In genomic region chr4:42655921-42656735, GRCh38 we compare ENCODE assay signal across 8 cellular contexts. TPM values are rescaled to one million over a fixed set of nuclear protein-coding genes. Genes with fewer than 3 reads are reported as not detected.
DNase-seq lines count a peak whose midpoint lies in the region; ATAC-seq and TF ChIP-seq lines count a peak whose summit lies in the region.

No MANE protein-coding gene starts in this region.

- peaks cover 15% of the 10 kb centered on the region for H3K36me3 Mint-ChIP-seq in endothelial cell (ENCODE audit: low read depth, unreplicated experiment)

- CTCF ChIA-PET in HCT116 (lab: Charles Lee) = interaction anchor here (0.8 to 1.4 kb wide), 2 partner anchors 87 to 136 kb away, joined by 3 read pairs; no protein-coding TSS in a partner anchor

- H3K9me3 ChIP-seq in HCT116 (ENCODE audit: control insufficient read depth in 1 of 2, insufficient read depth in 1 of 2, low read depth in 1 of 2, low read length in 2 of 2) = no peaks in the 10 kb centered on the region

- H3K4me1 Mint-ChIP-seq in endothelial cell (ENCODE audit: unreplicated experiment) = peaks cover 55% of the 10 kb centered on the region
- peaks cover 54% of the 10 kb centered on the region for H3K4me1 Mint-ChIP-seq in stimulated activated naive CD8-positive, alpha-beta T cell treated with anti-CD3 and anti-CD28 coated beads, Interleukin-15, amount 100 ng/mL, for 72 hours

- no peak for TF ChIP-seq POLR2A in HCT116 (IDR thresholded peaks at IDR 0.05; ENCODE audit: borderline replicate concordance, extremely low read depth, insufficient read depth, insufficient read length)

- H3K4me3 Mint-ChIP-seq in endothelial cell (ENCODE audit: unreplicated experiment) = peak overlapping the region; percentile 96
- peak overlapping the region; percentile 86 to 93 for H3K4me3 Mint-ChIP-seq in stimulated activated naive CD8-positive, alpha-beta T cell treated with anti-CD3 and anti-CD28 coated beads, Interleukin-15, amount 100 ng/mL, for 72 hours

- H3K4me1 ChIP-seq in HCT116 (ENCODE audit: control insufficient read depth in 1 of 2, insufficient read depth in 2 of 2, low read length in 2 of 2) = peaks cover 9 to 22% of the 10 kb centered on the region in 2 experiments; a peak in 3 of 4 replicates

- no peak overlapping the region for H3K27ac ChIP-seq in HCT116 (ENCODE audit: low read depth, low read length)

- no TSS peak for BruUV-seq in HCT116 (replicated peaks; lab: Mats Ljungman, UMichigan)

- H3K9ac ChIP-seq in HCT116 (ENCODE audit: low read length) = no peak overlapping the region

- RAD21 ChIA-PET in HCT116 (lab: Charles Lee; ENCODE audit: low non-redundant PET in 1 of 2, low total read pairs in 2 of 2, uncharacterized antibody in 2 of 2, unreplicated experiment in 2 of 2) = no interaction called here

- no peak for ATAC-seq in HCT116
- ATAC-seq in stimulated activated naive CD8-positive, alpha-beta T cell treated with anti-CD3 and anti-CD28 coated beads, Interleukin-15, amount 100 ng/mL, for 72 hours = peak; percentile 33
- no peak for ATAC-seq in HG03469 (IDR thresholded peaks at IDR 0.05; ENCODE audit: unreplicated experiment)

- peak overlapping the region; percentile 85 for H3K4me3 ChIP-seq in GM12865 (ENCODE audit: low read depth, low read length)
- H3K4me3 ChIP-seq in HCT116 (replicated peaks in 1 of 2; ENCODE audit: low read depth in 1 of 2, low read length in 2 of 2) = peak overlapping the region; percentile 43 to 65

- H2AFZ ChIP-seq in HCT116 (ENCODE audit: low read depth, low read length, poor library complexity, severe bottlenecking) = no peak overlapping the region

- no peak for TF ChIP-seq RAD21 in HCT116 (IDR thresholded peaks at IDR 0.05; ENCODE audit: low read depth)

- H4K20me1 ChIP-seq in HCT116 (ENCODE audit: insufficient read depth) = no peaks in the 10 kb centered on the region

- no peaks in the 10 kb centered on the region for H3K79me2 ChIP-seq in HCT116 (ENCODE audit: insufficient read depth, low read length)

- peaks cover 3% of the 10 kb centered on the region for H3K27me3 Mint-ChIP-seq in endothelial cell (ENCODE audit: unreplicated experiment)
- no peaks in the 10 kb centered on the region for H3K27me3 Mint-ChIP-seq in stimulated activated naive CD8-positive, alpha-beta T cell treated with anti-CD3 and anti-CD28 coated beads, Interleukin-15, amount 100 ng/mL, for 72 hours

- no peaks in the 10 kb centered on the region for H3K36me3 ChIP-seq in HCT116 (ENCODE audit: control insufficient read depth in 1 of 2, insufficient read depth in 2 of 2, low read length in 2 of 2)

- no peak for TF ChIP-seq CTCF in GM12865 (IDR thresholded peaks at IDR 0.05; ENCODE audit: insufficient read depth, low read depth, low read length, missing control alignments)
- no peak for TF ChIP-seq CTCF in HCT116 (IDR thresholded peaks at IDR 0.05 in 2 of 3, conservative IDR thresholded peaks at IDR 0.05 in 1 of 3; ENCODE audit: borderline replicate concordance in 1 of 3, insufficient read depth in 1 of 3, low read depth in 2 of 3, low read length in 2 of 3)
- no peak for TF ChIP-seq CTCF in endothelial cell (IDR thresholded peaks at IDR 0.05; ENCODE audit: unreplicated experiment)

- peak overlapping the region; percentile 64 for H3K27ac Mint-ChIP-seq in endothelial cell (ENCODE audit: unreplicated experiment)
- peak overlapping the region; percentile 90 to 97 for H3K27ac Mint-ChIP-seq in stimulated activated naive CD8-positive, alpha-beta T cell treated with anti-CD3 and anti-CD28 coated beads, Interleukin-15, amount 100 ng/mL, for 72 hours

- peaks cover 5% of the 10 kb centered on the region; the same call in 1 of the 2 replicates for H3K27me3 ChIP-seq in HCT116 (ENCODE audit: insufficient read depth, low read length)

- H3K4me2 ChIP-seq in HCT116 (ENCODE audit: low read length) = peak overlapping the region; percentile 91

- intact Hi-C loops in HCT116 (cut with micrococcal nuclease) = loop anchor here (10.0 kb wide), 1 partner anchor 371 kb away; no protein-coding TSS in a partner anchor

- POLR2A ChIA-PET in HCT116 (lab: Charles Lee) = no interaction called here

- peak; percentile 86 for DNase-seq in GM12865 (ENCODE audit: low read depth)
- DNase-seq in HCT116 (ENCODE audit: low read depth, low spot score) = no peak
- DNase-seq in NCI-H1092 (lab: John Stamatoyannopoulos, UW) = peak; percentile 43
- peak; percentile 83 for DNase-seq in activated CD8-positive, alpha-beta memory T cell treated with anti-CD3 and anti-CD28 coated beads for 24 hours
- peak; percentile 43 for DNase-seq in endothelial cell (ENCODE audit: low spot score)
- peak; percentile 19 for DNase-seq in mucosa of gallbladder (ENCODE audit: low spot score)
- peak; percentile 60 to 61 for DNase-seq in stimulated activated naive CD8-positive, alpha-beta T cell treated with anti-CD3 and anti-CD28 coated beads, Interleukin-15, amount 100 ng/mL, for 72 hours

- no peaks in the 10 kb centered on the region for H3K9me2 ChIP-seq in HCT116 (ENCODE audit: insufficient read depth)

- no peaks in the 10 kb centered on the region for H3K9me3 Mint-ChIP-seq in endothelial cell (ENCODE audit: unreplicated experiment)
- H3K9me3 Mint-ChIP-seq in stimulated activated naive CD8-positive, alpha-beta T cell treated with anti-CD3 and anti-CD28 coated beads, Interleukin-15, amount 100 ng/mL, for 72 hours = peaks cover 17 to 24% of the 10 kb centered on the region in 2 donors

TF ChIP-seq in HCT116, 20 proteins besides CTCF, POLR2A, EP300 and RAD21:
- no peak for TF ChIP-seq ELF1 (IDR thresholded peaks at IDR 0.05; ENCODE audit: borderline replicate concordance, low read depth)
- no peak for TF ChIP-seq ATF3 (IDR thresholded peaks at IDR 0.05)
- TF ChIP-seq CEBPB (IDR thresholded peaks at IDR 0.05; ENCODE audit: low read depth) = no peak
- no peak for TF ChIP-seq YY1 (IDR thresholded peaks at IDR 0.05; ENCODE audit: extremely low read depth, insufficient replicate concordance, low read depth, low read length)
- no peak for TF ChIP-seq MAX (IDR thresholded peaks at IDR 0.05)
- TF ChIP-seq CBX3 (IDR thresholded peaks at IDR 0.05; ENCODE audit: low read depth) = no peak
- no peak for TF ChIP-seq SP1 (IDR thresholded peaks at IDR 0.05; ENCODE audit: low read depth)
- no peak for TF ChIP-seq SRF (IDR thresholded peaks at IDR 0.05; ENCODE audit: low read depth)

RNA-seq across cellular contexts. Expression of gene ATP8A1, which starts 0.8 kb away (rescaled TPM):
- total RNA-seq in HCT116 (2021; ENCODE audit: unreplicated experiment) (1.9 TPM), endothelial cell (ENCODE audit: unreplicated experiment) (44.0 TPM), mucosa of gallbladder (5.1 TPM)
- polyA plus RNA-seq in HCT116 (2012) = 0.31 and 0.47 TPM in 2 replicates
